In the genomic region with DNA sequence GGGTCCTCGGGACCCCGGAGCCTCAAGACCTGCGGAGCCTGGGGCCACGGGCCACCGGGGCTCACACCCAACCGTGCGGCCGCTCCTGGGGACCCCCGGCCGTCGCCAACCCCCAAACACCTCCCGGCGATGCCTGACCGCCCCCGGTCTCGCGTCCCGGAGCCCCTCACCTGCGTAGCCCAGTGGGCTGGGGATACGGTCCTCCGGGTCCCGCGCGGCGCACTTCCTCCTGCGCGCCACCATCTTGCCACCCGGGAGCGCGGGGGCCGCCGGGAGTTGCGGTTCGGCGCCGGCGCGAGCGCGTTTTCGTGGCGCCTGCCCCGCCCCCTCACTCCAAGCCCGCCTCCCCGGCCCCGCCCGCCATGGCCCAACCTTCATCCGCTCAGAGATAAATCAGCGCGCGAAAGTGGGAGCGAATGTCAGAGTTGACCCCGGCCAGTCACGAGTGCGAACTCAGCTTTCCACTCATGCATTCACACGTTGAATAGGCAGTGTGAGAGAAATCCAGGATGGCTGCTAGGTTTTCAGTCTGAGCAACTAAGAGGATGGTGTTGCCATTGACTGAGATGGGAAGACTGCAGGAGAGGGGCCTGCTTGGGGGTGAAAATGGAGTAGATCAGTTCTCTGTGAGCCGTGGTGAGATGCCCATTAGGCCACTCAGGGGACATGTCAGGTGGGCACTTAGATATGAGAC, we compare ENCODE assay signal across 8 cellular contexts. TPM values are rescaled to one million over a fixed set of nuclear protein-coding genes. Genes with fewer than 3 reads are reported as not detected.
DNase-seq lines count a peak whose midpoint lies in the region; ATAC-seq and TF ChIP-seq lines count a peak whose summit lies in the region.

A gene with protein sequence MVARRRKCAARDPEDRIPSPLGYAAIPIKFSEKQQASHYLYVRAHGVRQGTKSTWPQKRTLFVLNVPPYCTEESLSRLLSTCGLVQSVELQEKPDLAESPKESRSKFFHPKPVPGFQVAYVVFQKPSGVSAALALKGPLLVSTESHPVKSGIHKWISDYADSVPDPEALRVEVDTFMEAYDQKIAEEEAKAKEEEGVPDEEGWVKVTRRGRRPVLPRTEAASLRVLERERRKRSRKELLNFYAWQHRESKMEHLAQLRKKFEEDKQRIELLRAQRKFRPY (minus strand): TSS at position 253 of the 694 bp plus-strand sequence. CDS start 10 bp downstream, at position 243.

- no peaks in the 10 kb centered on the region for H3K9me3 ChIP-seq in colonic mucosa

- H3K36me3 ChIP-seq in colonic mucosa = no peaks in the 10 kb centered on the region

- intact Hi-C loops in colonic mucosa (cut with DNase I) (no loop called here), left colon (cut with DNase I, micrococcal nuclease) (no loop called here)

- peak within 1 kb of the TSS; percentile 92 for H3K4me3 ChIP-seq in colonic mucosa

- H3K4me1 ChIP-seq in colonic mucosa = no peaks in the 10 kb centered on the region

- peak within 1 kb of the TSS; percentile 56 for H3K27ac ChIP-seq in colonic mucosa

- peak within 1 kb of the TSS; percentile 66 to 99 for H3K9ac ChIP-seq in colonic mucosa (ENCODE audit: low read depth in 2 of 2, low read length in 2 of 2)

- DNase-seq in NCI-H2081 (lab: John Stamatoyannopoulos, UW) = peak; percentile 31 to 60
- no peak for DNase-seq in NCI-H2081 treated with DMSO at 0.1 percent for 48 hours (lab: John Stamatoyannopoulos, UW)
- DNase-seq in NCI-H2196 treated with DMSO at 0.1 percent for 48 hours (lab: John Stamatoyannopoulos, UW; ENCODE audit: unreplicated experiment) = peak; percentile 71
- peak; percentile 89 for DNase-seq in activated CD4-positive, alpha-beta T cell treated with anti-CD3 and anti-CD28 coated beads for 48 hours
- DNase-seq in colonic mucosa = peak; percentile 86
- peak; percentile 71 to 89 for DNase-seq in left colon
- peak; percentile 74 to 88 (median 78) for DNase-seq in stimulated activated CD4-positive, alpha-beta T cell treated with anti-CD3 and anti-CD28 coated beads, Interleukin-1b, Interleukin-23, amount 100 ng/mL, for 24 hours (ENCODE audit: low read depth in 4 of 4, low spot score in 1 of 4)

- ATAC-seq in HG02852 (IDR thresholded peaks at IDR 0.05; ENCODE audit: unreplicated experiment) (peak; percentile 68), left colon (peak; percentile 95)

- no peaks in the 10 kb centered on the region for H3K27me3 ChIP-seq in colonic mucosa

- TF ChIP-seq CTCF in colonic mucosa (IDR thresholded peaks at IDR 0.05) = no peak

RNA-seq across cellular contexts. Expression of the gene that starts here (rescaled TPM):
- total RNA-seq in colonic mucosa (10 to 100 TPM; 28.6 to 79.4 TPM), left colon (10 to 100 TPM; 33.8 to 42.4 TPM)
